ENCODE assay signal across 1 cellular context in the genomic region with DNA sequence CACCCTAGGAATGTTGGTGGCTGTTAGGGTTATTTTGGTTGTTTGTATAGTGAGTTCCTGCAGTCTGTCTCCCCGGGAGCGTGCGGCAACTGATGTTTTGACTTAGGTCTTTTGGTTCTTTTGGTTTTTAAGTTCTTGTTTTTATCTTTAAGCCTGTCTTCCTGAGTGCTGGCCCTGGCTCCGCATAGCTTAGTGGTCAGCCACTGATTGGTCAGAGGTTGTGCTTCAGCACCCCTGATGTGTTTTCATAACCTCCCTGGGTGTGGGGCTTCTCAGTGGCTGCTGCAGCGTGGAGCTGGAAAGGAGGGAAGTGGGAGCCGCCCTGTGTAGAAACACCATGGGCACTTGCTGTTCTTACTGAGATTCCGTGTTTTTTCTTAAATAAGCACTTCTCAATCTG.
TF ChIP-seq lines count a peak whose summit lies in the region.

No MANE protein-coding gene starts in this region.

TF ChIP-seq in IMR-90, 13 proteins besides CTCF, POLR2A, EP300 and RAD21 (continued from another document):
- TF ChIP-seq MXI1 (IDR thresholded peaks at IDR 0.05; ENCODE audit: borderline replicate concordance, low read depth, low read length) (no peak), BHLHE40 (IDR thresholded peaks at IDR 0.05; ENCODE audit: low read depth, low read length) (no peak)
- TF ChIP-seq, protein P1, sequence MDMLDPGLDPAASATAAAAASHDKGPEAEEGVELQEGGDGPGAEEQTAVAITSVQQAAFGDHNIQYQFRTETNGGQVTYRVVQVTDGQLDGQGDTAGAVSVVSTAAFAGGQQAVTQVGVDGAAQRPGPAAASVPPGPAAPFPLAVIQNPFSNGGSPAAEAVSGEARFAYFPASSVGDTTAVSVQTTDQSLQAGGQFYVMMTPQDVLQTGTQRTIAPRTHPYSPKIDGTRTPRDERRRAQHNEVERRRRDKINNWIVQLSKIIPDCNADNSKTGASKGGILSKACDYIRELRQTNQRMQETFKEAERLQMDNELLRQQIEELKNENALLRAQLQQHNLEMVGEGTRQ (IDR thresholded peaks at IDR 0.05; ENCODE audit: low read depth, low read length), result no peak
TF ChIP-seq in IMR-90: peak in this region for 0.
